ENCODE assay signal across 10 cellular contexts in genomic region chr12:28569698-28570411, GRCh38.
DNase-seq lines count a peak whose midpoint lies in the region; ATAC-seq and TF ChIP-seq lines count a peak whose summit lies in the region.
"Had no signal": no experiment of that assay in that cellular context is flagged by ENCODE, and none has a peak within 500 bp of the region (broad histone marks: within the 10 kb centered on the region; RNA-seq: fewer than 3 reads in every experiment).

No MANE protein-coding gene starts in this region.

- H3K27ac Mint-ChIP-seq in H9 = no peak overlapping the region
- H3K27ac Mint-ChIP-seq: CD4-positive, alpha-beta T cell had no signal

- no peaks in the 10 kb centered on the region for H3K27me3 Mint-ChIP-seq in H9 (ENCODE audit: low read depth)
- H3K27me3 Mint-ChIP-seq: CD4-positive, alpha-beta T cell had no signal

- H3K79me1 ChIP-seq in H9 (ENCODE audit: insufficient read depth, low read depth, low read length, poor library complexity, severe bottlenecking) = no peaks in the 10 kb centered on the region

- H2BK12ac ChIP-seq in H9 (ENCODE audit: insufficient read length, low read depth, low read length) = no peak overlapping the region

- no peaks in the 10 kb centered on the region for H3K23me2 ChIP-seq in H9 (ENCODE audit: insufficient read length, low read depth, low read length, poor library complexity, severe bottlenecking)

- no peak overlapping the region for H3K4ac ChIP-seq in H9 (ENCODE audit: low read depth, low read length)

- no peaks in the 10 kb centered on the region for H3K79me2 ChIP-seq in H9 (ENCODE audit: insufficient read depth, low read length)

- H4K20me1 ChIP-seq in H9 (ENCODE audit: control insufficient read depth, insufficient read depth, insufficient read length) = no peaks in the 10 kb centered on the region

- H3K14ac ChIP-seq in H9 (ENCODE audit: insufficient read depth, low read length) = no peak overlapping the region

- peak; percentile 45 for DNase-seq in A172 (ENCODE audit: low spot score)
- peak; percentile 20 for DNase-seq in HT1080 (ENCODE audit: low read depth)
- DNase-seq in cardiac fibroblast (ENCODE audit: low read depth in 2 of 2) = peak; percentile 73 to 76
- DNase-seq in left lung = no peak
- DNase-seq in H9 = no peak
- DNase-seq in NCI-H2081 (lab: John Stamatoyannopoulos, UW) = no peak
- no peak for DNase-seq in amniotic stem cell (lab: John Stamatoyannopoulos, UW)
- DNase-seq: CD4-positive, alpha-beta T cell; effector memory CD4-positive, alpha-beta T cell had no signal

- intact Hi-C loops in left lung (cut with DNase I) = no loop called here

- H2BK15ac ChIP-seq in H9 (ENCODE audit: low read depth, low read length) = no peak overlapping the region

- H3K9me3 Mint-ChIP-seq in H9 = peaks cover 0 to 3% of the 10 kb centered on the region in 2 experiments; a peak in 2 of 5 replicates
- H3K9me3 Mint-ChIP-seq: CD4-positive, alpha-beta T cell had no signal

- H2BK20ac ChIP-seq in H9 (ENCODE audit: low read depth, low read length, poor library complexity, severe bottlenecking) = no peak overlapping the region

- H3K27ac ChIP-seq in left lung = no peak overlapping the region
- no peak overlapping the region for H3K27ac ChIP-seq in H9 (ENCODE audit: insufficient read length, low read depth, low read length)

- no peaks in the 10 kb centered on the region for H3K36me3 ChIP-seq in left lung

- H2AFZ ChIP-seq in H9 (ENCODE audit: low read length) = no peak overlapping the region

- no peaks in the 10 kb centered on the region for H3K4me1 Mint-ChIP-seq in H9

- no CpG with 5 or more reads among the region's 3 CpGs for WGBS in H9 (ENCODE audit: extremely low coverage, insufficient read length, low lambda C conversion rate)

- no peak overlapping the region for H2BK5ac ChIP-seq in H9 (ENCODE audit: insufficient read length, low read length)

- TF ChIP-seq CTCF in cardiac fibroblast (IDR thresholded peaks at IDR 0.05; ENCODE audit: low read depth, low read length) = no peak
- TF ChIP-seq CTCF in left lung (IDR thresholded peaks at IDR 0.05) = no peak
- no peak for TF ChIP-seq CTCF in H9 (conservative IDR thresholded peaks at IDR 0.05)

- H3K4me3 ChIP-seq in cardiac fibroblast (replicated peaks in 1 of 2; ENCODE audit: low read depth in 2 of 2, low read length in 2 of 2) = no peak overlapping the region
- H3K4me3 ChIP-seq in left lung = no peak overlapping the region

- no peak overlapping the region for H2BK120ac ChIP-seq in H9 (ENCODE audit: low read depth, low read length, poor library complexity, severe bottlenecking)

- H3K4me1 ChIP-seq in left lung (no peaks in the 10 kb centered on the region), H9 (ENCODE audit: insufficient read depth, low read length) (no peaks in the 10 kb centered on the region)

- H4K5ac ChIP-seq in H9 (ENCODE audit: insufficient read length, low read depth, low read length) = no peak overlapping the region

- no peak overlapping the region for H3K18ac ChIP-seq in H9 (ENCODE audit: insufficient read length, low read depth, low read length)

- H3K4me3 Mint-ChIP-seq in H9 = no peak overlapping the region
- H3K4me3 Mint-ChIP-seq: CD4-positive, alpha-beta T cell had no signal

- H3K27me3 ChIP-seq in left lung (no peaks in the 10 kb centered on the region), H9 (ENCODE audit: insufficient read depth, low read length) (no peaks in the 10 kb centered on the region)

- H4K91ac ChIP-seq in H9 (ENCODE audit: insufficient read length, low read depth, low read length) = no peak overlapping the region

- no peaks in the 10 kb centered on the region for H3K36me3 Mint-ChIP-seq in H9 (ENCODE audit: insufficient read depth in 1 of 3, low read depth in 3 of 3)

- H3K9ac ChIP-seq in H9 (ENCODE audit: extremely low read depth, insufficient read length, low read length) = no peak overlapping the region

- H2AK5ac ChIP-seq in H9 (ENCODE audit: insufficient read length, low read length) = no peak overlapping the region

- H3T11ph ChIP-seq in H9 (ENCODE audit: low read length) = no peak overlapping the region

- H4K8ac ChIP-seq in H9 (replicated peaks; ENCODE audit: insufficient read length, low read depth, low read length) = no peak overlapping the region

- no peak overlapping the region for H3K23ac ChIP-seq in H9 (ENCODE audit: insufficient read length, low read depth, low read length)

- peak; percentile 76 for ATAC-seq in left lung
- no peak for ATAC-seq in HG02885 (IDR thresholded peaks at IDR 0.05; ENCODE audit: poor library complexity, unreplicated experiment)

- H3K9me3 ChIP-seq in left lung (no peaks in the 10 kb centered on the region), H9 (ENCODE audit: control insufficient read depth, low read depth, low read length) (no peaks in the 10 kb centered on the region)

- H3K56ac ChIP-seq in H9 (ENCODE audit: insufficient read length, low read depth, low read length) = no peak overlapping the region

- H3K4me2 ChIP-seq in H9 (ENCODE audit: insufficient read depth, insufficient read length, low read length) = no peak overlapping the region

Comparison
In these comparisons a context has a peak if more than half of its experiments do, and no peak if none do; other contexts are left out.
1. DNase-seq: peak in A172 (single experiment), HT1080 (single experiment) and cardiac fibroblast (2 of 2); none in left lung (0 of 2), H9 (single experiment), NCI-H2081 (0 of 2) and amniotic stem cell (single experiment).